8 cellular contexts compared by ENCODE assay signal in genomic region chr17:20116683-20117309, GRCh38.
A peak's percentile ranks its signal among the peaks of the same experiment; 100 is the strongest.
DNase-seq lines count a peak whose midpoint lies in the region; ATAC-seq and TF ChIP-seq lines count a peak whose summit lies in the region.

No MANE protein-coding gene starts in this region.

- peaks cover 5% of the 10 kb centered on the region for H3K4me1 ChIP-seq in Karpas-422 (ENCODE audit: low read length)

- H3K4me2 ChIP-seq in Karpas-422 (ENCODE audit: low read depth, low read length, poor library complexity, severe bottlenecking) = no peak overlapping the region

- no peak overlapping the region for H3K4me3 ChIP-seq in Karpas-422 (ENCODE audit: low read length)
- H3K4me3 ChIP-seq in astrocyte of the spinal cord (ENCODE audit: low read depth, low read length) = no peak overlapping the region

- H2AFZ ChIP-seq in Karpas-422 (ENCODE audit: low read length) = no peak overlapping the region

- H3K79me2 ChIP-seq in Karpas-422 (ENCODE audit: low read length) = no peaks in the 10 kb centered on the region

- H3K27ac ChIP-seq in Karpas-422 (ENCODE audit: low read length) = no peak overlapping the region

- H3K9me3 ChIP-seq in Karpas-422 (ENCODE audit: low read length) = no peaks in the 10 kb centered on the region

- DNase-seq in Daoy (ENCODE audit: low read depth) (peak; percentile 60), Karpas-422 (peak; percentile 84), T-helper 22 cell (ENCODE audit: low read depth) (peak; percentile 12), astrocyte of the spinal cord (ENCODE audit: low read depth, low spot score) (peak; percentile 39), inferior parietal cortex (ENCODE audit: extremely low spot score) (peak; percentile 84)
- DNase-seq in stimulated activated CD4-positive, alpha-beta T cell treated with anti-CD3 and anti-CD28 coated beads, Interleukin-2, amount 100 ng/mL, for 4 hours (ENCODE audit: low read depth) = peak; percentile 27

- no peaks in the 10 kb centered on the region for H4K20me1 ChIP-seq in Karpas-422 (ENCODE audit: insufficient read depth, low read depth, low read length)

- H3K9me2 ChIP-seq in Karpas-422 (replicated peaks; ENCODE audit: insufficient read depth, low read length) = no peaks in the 10 kb centered on the region

- H3K9ac ChIP-seq in Karpas-422 (ENCODE audit: low read length) = no peak overlapping the region

- no peaks in the 10 kb centered on the region for H3K27me3 ChIP-seq in Karpas-422 (ENCODE audit: low read length)

- ATAC-seq in GM19463 (IDR thresholded peaks at IDR 0.05; ENCODE audit: unreplicated experiment) (no peak), GM19397 (IDR thresholded peaks at IDR 0.05; ENCODE audit: unreplicated experiment) (no peak)

- peak; percentile 74 for TF ChIP-seq CTCF in astrocyte of the spinal cord (IDR thresholded peaks at IDR 0.05; ENCODE audit: low read depth, low read length)

- in situ Hi-C loops in astrocyte of the spinal cord (cut with HindIII; ENCODE audit: low sequenced_read_pairs) = no loop called here

- H3K36me3 ChIP-seq in Karpas-422 (ENCODE audit: insufficient read depth, low read length) = no peaks in the 10 kb centered on the region

Comparison
In these comparisons a context has a peak if more than half of its experiments do, and no peak if none do; other contexts are left out.
1. DNase-seq: peak in every context shown above with its lines; median percentile 84 in Karpas-422; 84 in inferior parietal cortex; 60 in Daoy; 39 in astrocyte of the spinal cord; 27 in stimulated activated CD4-positive, alpha-beta T cell treated with anti-CD3 and anti-CD28 coated beads, Interleukin-2, amount 100 ng/mL, for 4 hours; 12 in T-helper 22 cell.